In the genomic region with DNA sequence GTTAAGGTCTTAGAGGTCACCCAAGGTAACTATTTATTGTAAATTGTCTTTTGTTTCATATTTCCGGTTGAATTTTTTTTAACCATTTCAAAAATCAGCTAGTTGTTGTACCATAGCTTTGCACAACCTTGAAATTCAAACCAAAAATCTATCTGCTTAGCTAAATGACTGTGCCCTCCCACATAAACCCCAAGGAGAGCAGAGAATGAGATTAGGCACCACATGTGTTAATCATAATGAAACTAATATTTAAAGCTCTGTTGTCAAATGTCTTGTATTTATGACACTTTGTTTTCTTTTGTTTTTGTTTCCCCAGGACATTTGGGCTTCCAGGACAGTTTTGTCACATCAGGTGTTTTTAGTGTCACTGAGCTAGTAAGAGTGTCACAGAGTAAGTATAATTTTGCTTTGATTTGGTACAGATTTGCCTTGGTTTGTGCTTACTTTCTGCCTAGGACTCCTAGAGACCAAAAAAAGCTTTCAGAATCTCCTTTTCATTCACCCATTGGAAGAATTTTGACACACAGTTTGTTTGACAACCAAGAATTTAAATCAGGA, we compare ENCODE assay signal across 9 cellular contexts.
A peak's percentile ranks its signal among the peaks of the same experiment; 100 is the strongest.
DNase-seq lines count a peak whose midpoint lies in the region; ATAC-seq, FAIRE-seq and TF ChIP-seq lines count a peak whose summit lies in the region.
"Had no signal": no experiment of that assay in that cellular context is flagged by ENCODE, and none has a peak within 500 bp of the region (broad histone marks: within the 10 kb centered on the region; RNA-seq: fewer than 3 reads in every experiment).

No MANE protein-coding gene starts in this region.

- no peak for TF ChIP-seq POLR2A in H54 (IDR thresholded peaks at IDR 0.05; ENCODE audit: low read depth, low read length)

- H3K27me3 Mint-ChIP-seq in activated CD4-positive, alpha-beta T cell treated with anti-CD3 and anti-CD28 coated beads, Interleukin-2, amount 10 ng/mL, durations not matched to agents 24 days and 14 days: peaks cover 20% of the 10 kb centered on the region
- H3K27me3 Mint-ChIP-seq in brain: no peaks in the 10 kb centered on the region
- H3K27me3 Mint-ChIP-seq in osteocyte (ENCODE audit: unreplicated experiment): no peaks in the 10 kb centered on the region

- intact Hi-C loops in activated CD4-positive, alpha-beta T cell treated with anti-CD3 and anti-CD28 coated beads, Interleukin-2, amount 10 ng/mL, durations not matched to agents 24 days and 14 days (cut with micrococcal nuclease): loop anchor here (1.0 to 5.0 kb wide), 6 partner anchors 9 to 280 kb away; no protein-coding TSS in a partner anchor
- intact Hi-C loops in left colon (cut with DNase I, micrococcal nuclease): loop anchor here in 1 of 2 donors (10.0 kb wide), 1 partner anchor 257 kb away; no protein-coding TSS in a partner anchor

- peak overlapping the region; percentile 3 for H3K4me3 Mint-ChIP-seq in activated CD4-positive, alpha-beta T cell treated with anti-CD3 and anti-CD28 coated beads, Interleukin-2, amount 10 ng/mL, durations not matched to agents 24 days and 14 days
- H3K4me3 Mint-ChIP-seq in brain (no peak overlapping the region), osteocyte (ENCODE audit: unreplicated experiment) (no peak overlapping the region)

- ATAC-seq in GM21390 (IDR thresholded peaks at IDR 0.05; ENCODE audit: unreplicated experiment) (peak; percentile 98), HG03103 (IDR thresholded peaks at IDR 0.05; ENCODE audit: low read depth, unreplicated experiment) (peak; percentile 98), left colon (no peak)

- FAIRE-seq in H54 (lab: Jason Lieb, UNC): no peak

- peak; percentile 66 for DNase-seq in activated CD4-positive, alpha-beta T cell treated with anti-CD3 and anti-CD28 coated beads, Interleukin-2, amount 10 ng/mL, durations not matched to agents 24 days and 14 days
- DNase-seq in activated CD4-positive, alpha-beta T cell treated with anti-CD3 and anti-CD28 coated beads for 1 hour: no peak
- no peak for DNase-seq in osteocyte (ENCODE audit: extremely low spot score, unreplicated experiment)
- no peak for DNase-seq in left colon
- DNase-seq in H54 (ENCODE audit: insufficient read length, low spot score): no peak
- DNase-seq: adrenal gland had no signal

- H3K27ac Mint-ChIP-seq in activated CD4-positive, alpha-beta T cell treated with anti-CD3 and anti-CD28 coated beads, Interleukin-2, amount 10 ng/mL, durations not matched to agents 24 days and 14 days: peak overlapping the region; percentile 83
- H3K27ac Mint-ChIP-seq in brain (peak overlapping the region in 4 of 5 experiments; percentile 4 to 29 (median 20)), osteocyte (ENCODE audit: unreplicated experiment) (no peak overlapping the region)

- peaks cover 15% of the 10 kb centered on the region for H3K4me1 Mint-ChIP-seq in activated CD4-positive, alpha-beta T cell treated with anti-CD3 and anti-CD28 coated beads, Interleukin-2, amount 10 ng/mL, durations not matched to agents 24 days and 14 days
- H3K4me1 Mint-ChIP-seq in brain: peaks cover 31% of the 10 kb centered on the region
- peaks cover 9% of the 10 kb centered on the region for H3K4me1 Mint-ChIP-seq in osteocyte (ENCODE audit: unreplicated experiment)

- no peaks in the 10 kb centered on the region for H3K36me3 Mint-ChIP-seq in activated CD4-positive, alpha-beta T cell treated with anti-CD3 and anti-CD28 coated beads, Interleukin-2, amount 10 ng/mL, durations not matched to agents 24 days and 14 days (ENCODE audit: low read depth)
- H3K36me3 Mint-ChIP-seq in brain (peaks cover 16% of the 10 kb centered on the region), osteocyte (ENCODE audit: unreplicated experiment) (peaks cover 6% of the 10 kb centered on the region)

- TF ChIP-seq CTCF in brain (conservative IDR thresholded peaks at IDR 0.05): no peak
- no peak for TF ChIP-seq CTCF in osteocyte (IDR thresholded peaks at IDR 0.05)

- peaks cover 8% of the 10 kb centered on the region for H3K9me3 Mint-ChIP-seq in activated CD4-positive, alpha-beta T cell treated with anti-CD3 and anti-CD28 coated beads, Interleukin-2, amount 10 ng/mL, durations not matched to agents 24 days and 14 days
- H3K9me3 Mint-ChIP-seq in brain (peaks cover 0 to 9% (median 4%) of the 10 kb centered on the region in 5 experiments), osteocyte (ENCODE audit: unreplicated experiment) (no peaks in the 10 kb centered on the region)
